8 cellular contexts compared by ENCODE assay signal in the genomic region with DNA sequence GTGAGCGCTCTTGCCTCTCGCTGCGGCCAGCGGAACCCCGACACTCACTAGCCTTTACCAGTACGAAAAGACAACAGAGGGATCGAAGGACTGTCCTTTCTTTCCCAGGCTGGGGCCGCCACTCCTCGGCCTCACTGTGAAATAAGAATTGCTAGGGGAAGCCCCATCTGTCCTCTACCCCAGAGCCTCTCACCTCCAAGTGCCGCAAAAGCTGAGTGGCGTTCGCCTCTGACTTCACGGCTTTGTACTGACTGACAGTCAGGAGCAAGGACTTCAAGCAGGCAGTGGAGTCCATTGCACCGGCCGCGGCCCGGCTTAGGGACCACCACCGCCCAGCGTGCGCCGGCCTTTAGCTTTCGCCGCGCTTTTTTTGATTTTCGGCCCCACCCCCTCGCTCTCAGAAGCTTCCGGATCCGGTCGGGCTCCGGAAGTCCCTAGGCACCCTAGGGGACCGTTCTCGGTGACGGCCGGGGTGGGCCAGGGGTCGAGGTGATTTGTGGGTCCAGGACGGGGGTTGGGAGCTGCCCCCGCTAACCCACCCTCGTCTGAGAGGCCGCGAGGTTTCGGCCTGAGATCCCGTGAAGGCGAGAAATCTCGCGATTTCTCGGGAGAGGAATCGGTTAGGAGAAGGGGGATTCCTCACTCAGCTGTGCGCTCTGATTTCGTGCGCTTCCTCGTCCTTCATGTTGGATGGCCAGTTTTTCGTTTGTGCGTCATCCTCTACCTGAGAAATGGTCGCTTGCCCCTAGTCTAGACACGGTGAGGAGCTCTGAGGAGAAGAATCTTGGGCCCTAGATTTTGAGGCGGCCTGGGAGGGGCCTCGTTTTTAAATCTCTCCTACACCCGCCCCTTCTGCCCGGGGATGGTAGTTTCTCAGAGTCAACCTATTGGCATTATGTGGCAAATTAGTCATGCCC. TPM values are rescaled to one million over a fixed set of nuclear protein-coding genes. Genes with fewer than 3 reads are reported as not detected.
DNase-seq lines count a peak whose midpoint lies in the region; ATAC-seq and TF ChIP-seq lines count a peak whose summit lies in the region.

A gene (minus strand): TSS at position 358 of the 917 bp plus-strand sequence. CDS start 63 bp downstream, at position 295.
A gene with protein sequence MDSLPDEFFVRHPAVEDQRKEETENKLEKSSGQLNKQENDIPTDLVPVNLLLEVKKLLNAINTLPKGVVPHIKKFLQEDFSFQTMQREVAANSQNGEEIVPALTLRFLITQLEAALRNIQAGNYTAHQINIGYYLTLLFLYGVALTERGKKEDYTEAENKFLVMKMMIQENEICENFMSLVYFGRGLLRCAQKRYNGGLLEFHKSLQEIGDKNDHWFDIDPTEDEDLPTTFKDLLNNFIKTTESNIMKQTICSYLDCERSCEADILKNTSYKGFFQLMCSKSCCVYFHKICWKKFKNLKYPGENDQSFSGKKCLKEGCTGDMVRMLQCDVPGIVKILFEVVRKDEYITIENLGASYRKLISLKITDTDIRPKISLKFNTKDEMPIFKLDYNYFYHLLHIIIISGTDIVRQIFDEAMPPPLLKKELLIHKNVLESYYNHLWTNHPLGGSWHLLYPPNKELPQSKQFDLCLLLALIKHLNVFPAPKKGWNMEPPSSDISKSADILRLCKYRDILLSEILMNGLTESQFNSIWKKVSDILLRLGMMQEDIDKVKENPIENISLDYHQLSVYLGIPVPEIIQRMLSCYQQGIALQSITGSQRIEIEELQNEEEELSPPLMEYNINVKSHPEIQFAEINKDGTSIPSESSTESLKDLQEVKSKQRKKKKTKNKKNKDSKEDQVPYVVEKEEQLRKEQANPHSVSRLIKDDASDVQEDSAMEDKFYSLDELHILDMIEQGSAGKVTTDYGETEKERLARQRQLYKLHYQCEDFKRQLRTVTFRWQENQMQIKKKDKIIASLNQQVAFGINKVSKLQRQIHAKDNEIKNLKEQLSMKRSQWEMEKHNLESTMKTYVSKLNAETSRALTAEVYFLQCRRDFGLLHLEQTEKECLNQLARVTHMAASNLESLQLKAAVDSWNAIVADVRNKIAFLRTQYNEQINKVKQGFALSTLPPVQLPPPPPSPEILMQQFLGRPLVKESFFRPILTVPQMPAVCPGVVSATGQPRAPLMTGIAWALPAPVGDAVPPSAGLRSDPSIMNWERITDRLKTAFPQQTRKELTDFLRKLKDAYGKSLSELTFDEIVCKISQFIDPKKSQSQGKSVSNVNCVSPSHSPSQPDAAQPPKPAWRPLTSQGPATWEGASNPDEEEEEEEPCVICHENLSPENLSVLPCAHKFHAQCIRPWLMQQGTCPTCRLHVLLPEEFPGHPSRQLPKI (plus strand): TSS at position 642 of the 917 bp plus-strand sequence. CDS start 15,685 bp downstream, outside the sequence.

- POLR2A ChIA-PET in activated CD4-positive, alpha-beta T cell treated with anti-CD3 and anti-CD28 coated beads, Interleukin-2, amount 10 ng/mL, durations not matched to agents 7 days and 5 days (lab: Charles Lee) = interaction anchor here (0.6 to 1.2 kb wide), 6 partner anchors 9 to 436 kb away, joined by 3 to 5 read pairs (median 4); no protein-coding TSS in a partner anchor

- peak within 1 kb of the TSS; percentile 73 for H3K4me3 ChIP-seq in coronary artery

- CTCF ChIA-PET in activated CD4-positive, alpha-beta T cell treated with anti-CD3 and anti-CD28 coated beads, Interleukin-2, amount 10 ng/mL, durations not matched to agents 7 days and 5 days (lab: Charles Lee) = interaction anchor here (0.6 to 2.4 kb wide), 9 partner anchors 9 to 326 kb away, joined by 3 to 12 read pairs (median 4); no protein-coding TSS in a partner anchor

- peaks cover 32% of the 10 kb centered on the region for H3K36me3 Mint-ChIP-seq in activated CD4-positive, alpha-beta T cell treated with anti-CD3 and anti-CD28 coated beads, Interleukin-2, amount 10 ng/mL, durations not matched to agents 7 days and 5 days (ENCODE audit: low read depth)

- peak; percentile 89 for ATAC-seq in GM19351 (IDR thresholded peaks at IDR 0.05; ENCODE audit: unreplicated experiment)
- peak; percentile 88 for ATAC-seq in HG03520 (IDR thresholded peaks at IDR 0.05; ENCODE audit: unreplicated experiment)

- H3K27ac Mint-ChIP-seq in activated CD4-positive, alpha-beta T cell treated with anti-CD3 and anti-CD28 coated beads, Interleukin-2, amount 10 ng/mL, durations not matched to agents 7 days and 5 days = peak within 1 kb of the TSS; percentile 98

- H3K27me3 ChIP-seq in layer of hippocampus (ENCODE audit: control insufficient read depth, insufficient read depth, low read length) = no peaks in the 10 kb centered on the region

- DNase-seq in C1 segment of cervical spinal cord (lab: John Stamatoyannopoulos, UW) (peak; percentile 32 to 92 (median 79)), NCI-H526 treated with DMSO at 0.1 percent for 48 hours (lab: John Stamatoyannopoulos, UW) (peak; percentile 58), coronary artery (ENCODE audit: low spot score) (peak; percentile 88)
- peak; percentile 81 for DNase-seq in activated CD4-positive, alpha-beta T cell treated with anti-CD3 and anti-CD28 coated beads, Interleukin-2, amount 10 ng/mL, durations not matched to agents 7 days and 5 days
- peak; percentile 54 to 81 (median 65) for DNase-seq in stimulated activated CD4-positive, alpha-beta T cell treated with anti-CD3 and anti-CD28 coated beads, Interleukin-1b, Interleukin-23, amount 100 ng/mL, for 24 hours (ENCODE audit: low read depth in 4 of 4, low spot score in 1 of 4)

- no peaks in the 10 kb centered on the region for H3K27me3 Mint-ChIP-seq in activated CD4-positive, alpha-beta T cell treated with anti-CD3 and anti-CD28 coated beads, Interleukin-2, amount 10 ng/mL, durations not matched to agents 7 days and 5 days

- peaks cover 54% of the 10 kb centered on the region for H3K4me1 Mint-ChIP-seq in activated CD4-positive, alpha-beta T cell treated with anti-CD3 and anti-CD28 coated beads, Interleukin-2, amount 10 ng/mL, durations not matched to agents 7 days and 5 days

- H3K9me3 Mint-ChIP-seq in activated CD4-positive, alpha-beta T cell treated with anti-CD3 and anti-CD28 coated beads, Interleukin-2, amount 10 ng/mL, durations not matched to agents 7 days and 5 days = no peaks in the 10 kb centered on the region

- peak within 1 kb of the TSS; percentile 98 for H3K4me3 Mint-ChIP-seq in activated CD4-positive, alpha-beta T cell treated with anti-CD3 and anti-CD28 coated beads, Interleukin-2, amount 10 ng/mL, durations not matched to agents 7 days and 5 days

- peak within 1 kb of the TSS; percentile 90 to 94 for H3K27ac ChIP-seq in coronary artery
- H3K27ac ChIP-seq in layer of hippocampus (ENCODE audit: low read depth, low read length) = peak within 1 kb of the TSS; percentile 88

- TF ChIP-seq CTCF in coronary artery (IDR thresholded peaks at IDR 0.05) = no peak

RNA-seq across cellular contexts. Expression of the first gene that starts in this region (rescaled TPM):
- total RNA-seq in activated CD4-positive, alpha-beta T cell treated with anti-CD3 and anti-CD28 coated beads, Interleukin-2, amount 10 ng/mL, durations not matched to agents 7 days and 5 days = 10 to 100 TPM; 57.5 to 62.4 TPM

RNA-seq across cellular contexts. Expression of the second gene that starts in this region (rescaled TPM):
- 10 to 100 TPM; 13.0 to 13.8 TPM for total RNA-seq in activated CD4-positive, alpha-beta T cell treated with anti-CD3 and anti-CD28 coated beads, Interleukin-2, amount 10 ng/mL, durations not matched to agents 7 days and 5 days

Comparison
In these comparisons a context has a peak if more than half of its experiments do, and no peak if none do; other contexts are left out.
1. Peak in every context shown above with its lines: DNase-seq, ATAC-seq, H3K4me3 ChIP-seq and H3K27ac ChIP-seq.